In genomic region chr13:65990684-65991083, GRCh38 we compare ENCODE assay signal across 14 cellular contexts.
DNase-seq lines count a peak whose midpoint lies in the region; ATAC-seq and TF ChIP-seq lines count a peak whose summit lies in the region.
"Had no signal": no experiment of that assay in that cellular context is flagged by ENCODE, and none has a peak within 500 bp of the region (broad histone marks: within the 10 kb centered on the region; RNA-seq: fewer than 3 reads in every experiment).

No MANE protein-coding gene starts in this region.

- peaks cover 10% of the 10 kb centered on the region; the same call in 1 of the 2 replicates for H3K4me1 Mint-ChIP-seq in WTC11
- H3K4me1 Mint-ChIP-seq: H9 had no signal

- H3K9me3 Mint-ChIP-seq in WTC11: no peaks in the 10 kb centered on the region
- H3K9me3 Mint-ChIP-seq: H9 had no signal

- peak; percentile 6 for DNase-seq in ELF-1 (ENCODE audit: low read depth, low spot score)
- peak; percentile 52 for DNase-seq in NCI-H69 (lab: John Stamatoyannopoulos, UW)
- DNase-seq in WTC11 (ENCODE audit: low spot score): no peak
- peak; percentile 10 for DNase-seq in iPS-NIHi11 (ENCODE audit: low spot score)
- no peak for DNase-seq in DMS79 treated with DMSO at 0.1 percent for 48 hours (lab: John Stamatoyannopoulos, UW)
- DNase-seq in activated CD4-positive, alpha-beta T cell treated with anti-CD3 and anti-CD28 coated beads for 1 hour: no peak
- no peak for DNase-seq in SKM-1 (lab: John Stamatoyannopoulos, UW; ENCODE audit: unreplicated experiment)
- DNase-seq: AML-193; Caco-2; CD4-positive, alpha-beta T cell; GF-D8; H9 had no signal

- no peak overlapping the region for H3K27ac Mint-ChIP-seq in WTC11
- H3K27ac Mint-ChIP-seq: CD4-positive, alpha-beta T cell; H9 had no signal

- no peak overlapping the region for H3K4me3 Mint-ChIP-seq in WTC11
- H3K4me3 Mint-ChIP-seq: CD4-positive, alpha-beta T cell; H9 had no signal

- POLR2A ChIA-PET in WTC11 (lab: Charles Lee): no interaction called here

- H3K36me3 Mint-ChIP-seq in WTC11: no peaks in the 10 kb centered on the region

- CTCF ChIA-PET in WTC11 (lab: Charles Lee): interaction anchor here (1.0 kb wide), 1 partner anchor 275 kb away, joined by 3 read pairs; no protein-coding TSS in a partner anchor

- TF ChIP-seq CTCF in WTC11 (IDR thresholded peaks at IDR 0.05): no peak

- no peaks in the 10 kb centered on the region; the same call in 1 of the 2 replicates for H3K27me3 Mint-ChIP-seq in WTC11 (ENCODE audit: low read depth)
- H3K27me3 Mint-ChIP-seq: CD4-positive, alpha-beta T cell had no signal

- ATAC-seq in WTC11: peak; percentile 80
- ATAC-seq in HG02970 (IDR thresholded peaks at IDR 0.05; ENCODE audit: low FRiP score, unreplicated experiment): no peak
- ATAC-seq: A549 had no signal

TF ChIP-seq in WTC11, 78 proteins besides CTCF, POLR2A, EP300 and RAD21:
- TF ChIP-seq RELA (CRISPR knock-in tag; IDR thresholded peaks at IDR 0.05; ENCODE audit: borderline replicate concordance): no peak
- no peak for TF ChIP-seq ZNF532 (CRISPR knock-in tag; IDR thresholded peaks at IDR 0.05; ENCODE audit: borderline replicate concordance)
- TF ChIP-seq ZNF232 (CRISPR knock-in tag; IDR thresholded peaks at IDR 0.05): no peak
- no peak for TF ChIP-seq ZNF423 (CRISPR knock-in tag; IDR thresholded peaks at IDR 0.05)
- TF ChIP-seq ZNF219 (CRISPR knock-in tag; IDR thresholded peaks at IDR 0.05; ENCODE audit: borderline replicate concordance): no peak
- no peak for TF ChIP-seq ZNF263 (CRISPR knock-in tag; IDR thresholded peaks at IDR 0.05; ENCODE audit: low read depth)
- no peak for TF ChIP-seq ZNF671 (CRISPR knock-in tag; IDR thresholded peaks at IDR 0.05)
- TF ChIP-seq RORB (CRISPR knock-in tag; IDR thresholded peaks at IDR 0.05): no peak
- no peak for TF ChIP-seq JUN (CRISPR knock-in tag; IDR thresholded peaks at IDR 0.05)
- no peak for TF ChIP-seq CREM (CRISPR knock-in tag; IDR thresholded peaks at IDR 0.05)
- TF ChIP-seq OVOL2 (CRISPR knock-in tag; IDR thresholded peaks at IDR 0.05; ENCODE audit: borderline replicate concordance): no peak
- TF ChIP-seq NFYB (CRISPR knock-in tag; conservative IDR thresholded peaks at IDR 0.05; ENCODE audit: low read depth): no peak
- TF ChIP-seq ZNF317 (CRISPR knock-in tag; IDR thresholded peaks at IDR 0.05; ENCODE audit: borderline replicate concordance, low read depth): no peak
TF ChIP-seq in WTC11: peak in this region for 0.

Comparison
In these comparisons a context has a peak if more than half of its experiments do, and no peak if none do; other contexts are left out.
1. DNase-seq: peak in ELF-1 (single experiment), NCI-H69 (single experiment) and iPS-NIHi11 (single experiment); none in WTC11 (single experiment), DMS79 treated with DMSO at 0.1 percent for 48 hours (single experiment), activated CD4-positive, alpha-beta T cell treated with anti-CD3 and anti-CD28 coated beads for 1 hour (single experiment) and SKM-1 (single experiment).